Comparison of ENCODE assay signal across 8 cellular contexts in genomic region chr11:94493146-94493442, GRCh38. TPM values are rescaled to one million over a fixed set of nuclear protein-coding genes. Genes with fewer than 3 reads are reported as not detected.
DNase-seq lines count a peak whose midpoint lies in the region; ATAC-seq, FAIRE-seq and TF ChIP-seq lines count a peak whose summit lies in the region.

No MANE protein-coding gene starts in this region.

- peaks cover 51% of the 10 kb centered on the region for H3K36me3 ChIP-seq in DND-41 (ENCODE audit: insufficient read depth, low read length)
- H3K36me3 ChIP-seq in GM23248 (ENCODE audit: low read depth), result peaks cover 9% of the 10 kb centered on the region; the same call in 1 of the 2 replicates
- H3K36me3 ChIP-seq in effector memory CD4-positive, alpha-beta T cell (ENCODE audit: control insufficient read depth, insufficient read depth, low read length), result peaks cover 17% of the 10 kb centered on the region
- H3K36me3 ChIP-seq in neural progenitor cell, result peaks cover 7% of the 10 kb centered on the region

- WGBS in GM23248 (ENCODE audit: low coverage in 1 of 2, low lambda C conversion rate in 2 of 2, missing lambda C conversion rate in 2 of 2), 2 experiments, result 1 to 4% methylated on average over 10 of the region's 10 CpGs

- peaks cover 12% of the 10 kb centered on the region for H3K36me3 Mint-ChIP-seq in neural progenitor cell

- H3K4me3 Mint-ChIP-seq in neural progenitor cell, result peak overlapping the region; percentile 98

- H3K4me1 ChIP-seq in DND-41 (ENCODE audit: insufficient read depth, low read length) (peaks cover 35% of the 10 kb centered on the region), GM23248 (ENCODE audit: insufficient read depth) (peaks cover 24% of the 10 kb centered on the region), neural progenitor cell (peaks cover 12% of the 10 kb centered on the region)
- peaks cover 6% of the 10 kb centered on the region for H3K4me1 ChIP-seq in effector memory CD4-positive, alpha-beta T cell (ENCODE audit: control insufficient read depth, insufficient read depth, low read length, poor library complexity, severe bottlenecking)

- H3K9me2 ChIP-seq in GM23248 (ENCODE audit: insufficient read depth), result no peaks in the 10 kb centered on the region

- H3K27ac ChIP-seq in DND-41 (ENCODE audit: low read length) (peak overlapping the region; percentile 94), GM23248 (peak overlapping the region; percentile 80), neural progenitor cell (peak overlapping the region; percentile 92)
- H3K27ac ChIP-seq in effector memory CD4-positive, alpha-beta T cell (ENCODE audit: insufficient read depth, low read length, poor library complexity, severe bottlenecking), result peak overlapping the region; percentile 88

- peak overlapping the region; percentile 97 for H3K27ac Mint-ChIP-seq in neural progenitor cell

- H3K4me2 ChIP-seq in DND-41 (ENCODE audit: insufficient read depth, low read length) (peak overlapping the region; percentile 86), GM23248 (ENCODE audit: unreplicated experiment) (peak overlapping the region; percentile 96), neural progenitor cell (peak overlapping the region; percentile 96)

- H2AFZ ChIP-seq in DND-41 (ENCODE audit: low read depth, low read length), result peak overlapping the region; percentile 92
- peak overlapping the region; percentile 98 for H2AFZ ChIP-seq in GM23248
- peak overlapping the region; percentile 94 for H2AFZ ChIP-seq in neural progenitor cell (replicated peaks)

- ATAC-seq in DND-41 (ENCODE audit: insufficient read depth, low read depth), result no peak
- no peak for ATAC-seq in GM21381 (IDR thresholded peaks at IDR 0.05; ENCODE audit: unreplicated experiment)

- in situ Hi-C loops in GM23248 (cut with MboI), result loop anchor here (10.0 kb wide), 1 partner anchor 598 kb away; no protein-coding TSS in a partner anchor

- no peaks in the 10 kb centered on the region for H3F3A ChIP-seq in GM23248 (ENCODE audit: insufficient read depth)
- peaks cover 18% of the 10 kb centered on the region for H3F3A ChIP-seq in neural progenitor cell (ENCODE audit: low read depth)

- H3K9ac ChIP-seq in DND-41 (ENCODE audit: low read depth, low read length) (peak overlapping the region; percentile 92), GM23248 (peak overlapping the region; percentile 94), neural progenitor cell (peak overlapping the region; percentile 76)

- no peaks in the 10 kb centered on the region for H3K9me3 ChIP-seq in DND-41 (ENCODE audit: insufficient read depth, low read length, severe bottlenecking)
- H3K9me3 ChIP-seq in GM23248 (ENCODE audit: low read depth), result no peaks in the 10 kb centered on the region
- no peaks in the 10 kb centered on the region for H3K9me3 ChIP-seq in effector memory CD4-positive, alpha-beta T cell (ENCODE audit: control insufficient read depth, low read length)
- H3K9me3 ChIP-seq in neural progenitor cell (ENCODE audit: low read depth), result no peaks in the 10 kb centered on the region

- DNase-seq in DND-41 (no peak), GM23248 (no peak), NCI-H526 treated with DMSO at 0.1 percent for 48 hours (lab: John Stamatoyannopoulos, UW) (peak; percentile 78), neural progenitor cell (ENCODE audit: low spot score) (no peak), urothelium cell line (ENCODE audit: low spot score) (no peak), A172 (ENCODE audit: low spot score) (no peak)
- no peak for DNase-seq in effector memory CD4-positive, alpha-beta T cell

- H3K4me1 Mint-ChIP-seq in neural progenitor cell, result peaks cover 16% of the 10 kb centered on the region

- H3K27me3 ChIP-seq in DND-41 (ENCODE audit: insufficient read depth, low read length, poor library complexity), result no peaks in the 10 kb centered on the region
- no peaks in the 10 kb centered on the region for H3K27me3 ChIP-seq in GM23248 (replicated peaks; ENCODE audit: insufficient read depth)
- H3K27me3 ChIP-seq in effector memory CD4-positive, alpha-beta T cell (replicated peaks; ENCODE audit: control insufficient read depth, insufficient read depth, low read length, poor library complexity, severe bottlenecking), result no peaks in the 10 kb centered on the region
- no peaks in the 10 kb centered on the region for H3K27me3 ChIP-seq in neural progenitor cell

- H4K20me1 ChIP-seq in DND-41 (ENCODE audit: insufficient read depth, low read length), result peaks cover 9% of the 10 kb centered on the region
- no peaks in the 10 kb centered on the region for H4K20me1 ChIP-seq in GM23248 (ENCODE audit: insufficient read depth)
- H4K20me1 ChIP-seq in neural progenitor cell (ENCODE audit: low read depth), result no peaks in the 10 kb centered on the region

- no peaks in the 10 kb centered on the region for H3K27me3 Mint-ChIP-seq in neural progenitor cell (ENCODE audit: insufficient read depth, low read depth)

- H3K79me2 ChIP-seq in DND-41 (ENCODE audit: insufficient read depth, low read length) (peaks cover 73% of the 10 kb centered on the region), GM23248 (ENCODE audit: insufficient read depth) (peaks cover 44% of the 10 kb centered on the region), neural progenitor cell (ENCODE audit: low read depth) (peaks cover 46% of the 10 kb centered on the region)

- H3K4me3 ChIP-seq in DND-41 (ENCODE audit: low read depth in 1 of 2, low read length in 2 of 2) (peak overlapping the region; percentile 85 to 87), GM23248 (peak overlapping the region; percentile 86), neural progenitor cell (peak overlapping the region; percentile 85)
- peak overlapping the region; percentile 82 for H3K4me3 ChIP-seq in effector memory CD4-positive, alpha-beta T cell (ENCODE audit: insufficient read depth, low read depth, low read length, poor library complexity, severe bottlenecking)

- H3K9me3 Mint-ChIP-seq in neural progenitor cell, result no peaks in the 10 kb centered on the region

- FAIRE-seq in urothelium cell line (lab: Jason Lieb, UNC), result no peak

- TF ChIP-seq CTCF in DND-41 (IDR thresholded peaks at IDR 0.05; ENCODE audit: borderline replicate concordance, extremely low read depth, low read length, poor library complexity, severe bottlenecking) (no peak), neural progenitor cell (IDR thresholded peaks at IDR 0.05) (no peak)

RNA-seq across cellular contexts. Expression of gene MRE11, which starts 0.6 kb away (rescaled TPM):
- total RNA-seq in GM23248 (2014; rRNA removed; shearing (Covaris generic)), result 8.5 and 15.6 TPM in 2 replicates
- polyA plus RNA-seq in GM23248 (2016; fragmentation: Nextera tagmentation; extraction: Ambion mirVana), result 10.6 and 10.7 TPM in 2 replicates
- total RNA-seq in neural progenitor cell (ENCODE audit: low replicate concordance), result 31.8 and 48.9 TPM in 2 replicates
- 12.6 and 27.0 TPM in 2 replicates for total RNA-seq in A172 (2014; rRNA removed; shearing (Covaris generic))

RNA-seq across cellular contexts. Expression of gene ANKRD49, which starts 0.7 kb away (rescaled TPM):
- total RNA-seq in GM23248 (2014; rRNA removed; shearing (Covaris generic)), result 18.6 and 37.2 TPM in 2 replicates
- polyA plus RNA-seq in GM23248 (2016; fragmentation: Nextera tagmentation; extraction: Ambion mirVana), result 13.9 and 14.1 TPM in 2 replicates
- 14.4 and 18.9 TPM in 2 replicates for total RNA-seq in neural progenitor cell (ENCODE audit: low replicate concordance)
- 13.2 and 22.7 TPM in 2 replicates for total RNA-seq in A172 (2014; rRNA removed; shearing (Covaris generic))

RNA-seq across cellular contexts. Expression of gene C11orf97, which starts 19.2 kb away (rescaled TPM):
- total RNA-seq in GM23248 (2014; rRNA removed; shearing (Covaris generic)), result not detected in 2 replicates
- not detected in 2 replicates for polyA plus RNA-seq in GM23248 (2016; fragmentation: Nextera tagmentation; extraction: Ambion mirVana)
- total RNA-seq in neural progenitor cell (ENCODE audit: low replicate concordance), result not detected in 2 replicates
- total RNA-seq in A172 (2014; rRNA removed; shearing (Covaris generic)), result not detected in 2 replicates

RNA-seq across cellular contexts. Expression of gene FUT4, which starts 50.6 kb away (rescaled TPM):
- total RNA-seq in GM23248 (2014; rRNA removed; shearing (Covaris generic)), result 4.2 and 7.9 TPM in 2 replicates
- polyA plus RNA-seq in GM23248 (2016; fragmentation: Nextera tagmentation; extraction: Ambion mirVana), result 2.0 and 2.3 TPM in 2 replicates
- 2.4 and 2.7 TPM in 2 replicates for total RNA-seq in neural progenitor cell (ENCODE audit: low replicate concordance)
- 1.00 and 1.2 TPM in 2 replicates for total RNA-seq in A172 (2014; rRNA removed; shearing (Covaris generic))
